ENCODE assay signal across 8 cellular contexts in the genomic region with DNA sequence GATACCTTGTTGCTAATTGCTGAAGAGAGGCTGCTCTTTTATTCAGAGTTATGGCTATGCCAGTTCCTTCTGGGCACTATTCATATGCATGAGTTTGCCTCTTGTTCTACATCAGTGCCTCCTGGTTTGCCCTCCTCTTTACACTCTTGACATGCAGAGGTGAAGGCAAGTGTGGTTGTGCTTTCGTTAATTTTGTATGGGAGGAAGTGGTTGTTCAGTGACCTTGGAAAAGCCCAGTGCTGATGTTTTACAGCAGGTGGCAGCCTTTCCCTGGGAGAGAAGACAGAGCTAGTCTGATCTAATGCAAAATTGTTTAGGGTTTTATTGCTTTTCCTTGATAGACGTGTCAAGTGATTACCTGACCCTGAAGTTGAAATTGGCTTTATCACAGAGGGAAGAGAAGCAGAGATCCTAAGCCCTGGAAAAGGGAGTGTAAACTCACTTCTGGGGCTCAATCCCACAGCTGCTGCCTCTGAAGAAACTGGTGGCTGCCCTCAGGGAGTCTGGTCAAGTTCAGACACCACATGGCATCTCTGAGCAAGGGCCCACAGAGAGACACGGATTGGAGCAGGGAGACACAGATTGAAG. TPM values are rescaled to one million over a fixed set of nuclear protein-coding genes. Genes with fewer than 3 reads are reported as not detected.
A peak's percentile ranks its signal among the peaks of the same experiment; 100 is the strongest.
DNase-seq lines count a peak whose midpoint lies in the region; ATAC-seq and TF ChIP-seq lines count a peak whose summit lies in the region.

No MANE protein-coding gene starts in this region.

- H3K4me1 ChIP-seq in heart right ventricle = peaks cover 0 to 40% (median 15%) of the 10 kb centered on the region in 9 donors

- peak overlapping the region; percentile 79 for H3K27ac Mint-ChIP-seq in activated naive CD8-positive, alpha-beta T cell treated with anti-CD3 and anti-CD28 coated beads, Interleukin-2, amount 10 ng/mL, durations not matched to agents 7 days and 5 days

- H3K9ac ChIP-seq in SU-DHL-6 (ENCODE audit: low read length) = peak overlapping the region; percentile 43

- no peaks in the 10 kb centered on the region for H3K36me3 Mint-ChIP-seq in activated naive CD8-positive, alpha-beta T cell treated with anti-CD3 and anti-CD28 coated beads, Interleukin-2, amount 10 ng/mL, durations not matched to agents 7 days and 5 days

- no peak overlapping the region for H3K4me3 ChIP-seq in SU-DHL-6 (ENCODE audit: insufficient read depth, low read length, poor library complexity, severe bottlenecking)
- H3K4me3 ChIP-seq in heart right ventricle = no peak overlapping the region

- TF ChIP-seq CTCF in GM12873 (IDR thresholded peaks at IDR 0.05; ENCODE audit: insufficient read depth, low read depth, low read length, missing control alignments) (peak; percentile 91), SU-DHL-6 (IDR thresholded peaks at IDR 0.05; ENCODE audit: insufficient read depth, low read length, poor library complexity, severe bottlenecking) (peak; percentile 96), heart right ventricle (IDR thresholded peaks at IDR 0.05) (peak; percentile 81 to 94 (median 88))

- peak overlapping the region; percentile 89 for H2AFZ ChIP-seq in SU-DHL-6 (ENCODE audit: low read depth, low read length, severe bottlenecking)

- H3K4me2 ChIP-seq in SU-DHL-6 (ENCODE audit: low read depth, low read length, poor library complexity, severe bottlenecking) = peak overlapping the region; percentile 47

- 5% methylated on average over 3 of the region's 3 CpGs for WGBS in heart right ventricle, 2 donors

- ATAC-seq in HG02610 (IDR thresholded peaks at IDR 0.05; ENCODE audit: unreplicated experiment) (peak; percentile 87), heart right ventricle (peak; percentile 74 to 89 (median 84)), sciatic nerve (peak; percentile 93)
- ATAC-seq in activated naive CD8-positive, alpha-beta T cell treated with anti-CD3 and anti-CD28 coated beads, Interleukin-2, amount 10 ng/mL, durations not matched to agents 7 days and 5 days (ENCODE audit: low read depth) = peak; percentile 93

- no peaks in the 10 kb centered on the region for H3K27me3 ChIP-seq in SU-DHL-6 (ENCODE audit: low read length)
- no peaks in the 10 kb centered on the region for H3K27me3 ChIP-seq in heart right ventricle

- H3F3A ChIP-seq in SU-DHL-6 (ENCODE audit: insufficient read depth) = peaks cover 25% of the 10 kb centered on the region; the same call in 1 of the 2 replicates

- H3K4me1 Mint-ChIP-seq in activated naive CD8-positive, alpha-beta T cell treated with anti-CD3 and anti-CD28 coated beads, Interleukin-2, amount 10 ng/mL, durations not matched to agents 7 days and 5 days = peaks cover 33% of the 10 kb centered on the region

- H3K36me3 ChIP-seq in SU-DHL-6 (ENCODE audit: low read length) (no peaks in the 10 kb centered on the region), heart right ventricle (no peaks in the 10 kb centered on the region)

- no peak overlapping the region for H3K4me3 Mint-ChIP-seq in activated naive CD8-positive, alpha-beta T cell treated with anti-CD3 and anti-CD28 coated beads, Interleukin-2, amount 10 ng/mL, durations not matched to agents 7 days and 5 days

- no peaks in the 10 kb centered on the region for H3K27me3 Mint-ChIP-seq in activated naive CD8-positive, alpha-beta T cell treated with anti-CD3 and anti-CD28 coated beads, Interleukin-2, amount 10 ng/mL, durations not matched to agents 7 days and 5 days

- intact Hi-C loops in heart right ventricle (cut with DNase I) (loop anchor here (1.0 to 10.0 kb wide), 18 partner anchors 65 to 515 kb away; a partner anchor contains a TSS), sciatic nerve (cut with DNase I) (loop anchor here (5.0 to 10.0 kb wide), 2 partner anchors 278 to 435 kb away; no protein-coding TSS in a partner anchor)

- peak overlapping the region; percentile 67 for H3K27ac ChIP-seq in SU-DHL-6 (ENCODE audit: low read depth, low read length)
- no peak overlapping the region for H3K27ac ChIP-seq in heart right ventricle

- no peaks in the 10 kb centered on the region for H4K20me1 ChIP-seq in SU-DHL-6 (ENCODE audit: low read depth, low read length)

- H3K9me3 ChIP-seq in SU-DHL-6 (ENCODE audit: insufficient read depth, low read length) (no peaks in the 10 kb centered on the region), heart right ventricle (no peaks in the 10 kb centered on the region)

- DNase-seq in NCI-H128 (lab: John Stamatoyannopoulos, UW; ENCODE audit: unreplicated experiment) (peak; percentile 43), heart right ventricle (peak; percentile 21 to 77), sciatic nerve (ENCODE audit: low spot score) (peak; percentile 72), OCI-M2 (lab: John Stamatoyannopoulos, UW; ENCODE audit: unreplicated experiment) (no peak)
- DNase-seq in activated naive CD8-positive, alpha-beta T cell treated with anti-CD3 and anti-CD28 coated beads, Interleukin-2, amount 10 ng/mL, durations not matched to agents 7 days and 5 days = peak; percentile 49

- no peaks in the 10 kb centered on the region for H3K9me3 Mint-ChIP-seq in activated naive CD8-positive, alpha-beta T cell treated with anti-CD3 and anti-CD28 coated beads, Interleukin-2, amount 10 ng/mL, durations not matched to agents 7 days and 5 days

- no peaks in the 10 kb centered on the region; the same call in 1 of the 2 replicates for H3K79me2 ChIP-seq in SU-DHL-6 (ENCODE audit: insufficient read depth, low read length)

- POLR2A ChIA-PET in activated naive CD8-positive, alpha-beta T cell treated with anti-CD3 and anti-CD28 coated beads, Interleukin-2, amount 10 ng/mL, durations not matched to agents 7 days and 5 days (lab: Charles Lee) = interaction anchor here (0.7 to 1.9 kb wide), 2 partner anchors 277 to 476 kb away, joined by 3 to 25 read pairs; no protein-coding TSS in a partner anchor

- H3K9me2 ChIP-seq in SU-DHL-6 (replicated peaks; ENCODE audit: insufficient read depth, low read length) = no peaks in the 10 kb centered on the region

RNA-seq across cellular contexts. Expression of a gene that starts 30.5 kb away (rescaled TPM):
- 10 to 100 TPM; 15.2 to 16.0 TPM for total RNA-seq in activated naive CD8-positive, alpha-beta T cell treated with anti-CD3 and anti-CD28 coated beads, Interleukin-2, amount 10 ng/mL, durations not matched to agents 7 days and 5 days
- total RNA-seq in heart right ventricle (10 to 100 TPM in 6 of 10 donors, 1 to 10 TPM in 4; 9.4 to 12.7 (median 10.5) TPM), sciatic nerve (27.9 TPM)
- 10 to 100 TPM in 1 of 2 donors, 1 to 10 TPM in 1; 8.3 to 12.6 TPM for polyA plus RNA-seq in heart right ventricle
